33 cellular contexts compared by ENCODE assay signal in the genomic region with DNA sequence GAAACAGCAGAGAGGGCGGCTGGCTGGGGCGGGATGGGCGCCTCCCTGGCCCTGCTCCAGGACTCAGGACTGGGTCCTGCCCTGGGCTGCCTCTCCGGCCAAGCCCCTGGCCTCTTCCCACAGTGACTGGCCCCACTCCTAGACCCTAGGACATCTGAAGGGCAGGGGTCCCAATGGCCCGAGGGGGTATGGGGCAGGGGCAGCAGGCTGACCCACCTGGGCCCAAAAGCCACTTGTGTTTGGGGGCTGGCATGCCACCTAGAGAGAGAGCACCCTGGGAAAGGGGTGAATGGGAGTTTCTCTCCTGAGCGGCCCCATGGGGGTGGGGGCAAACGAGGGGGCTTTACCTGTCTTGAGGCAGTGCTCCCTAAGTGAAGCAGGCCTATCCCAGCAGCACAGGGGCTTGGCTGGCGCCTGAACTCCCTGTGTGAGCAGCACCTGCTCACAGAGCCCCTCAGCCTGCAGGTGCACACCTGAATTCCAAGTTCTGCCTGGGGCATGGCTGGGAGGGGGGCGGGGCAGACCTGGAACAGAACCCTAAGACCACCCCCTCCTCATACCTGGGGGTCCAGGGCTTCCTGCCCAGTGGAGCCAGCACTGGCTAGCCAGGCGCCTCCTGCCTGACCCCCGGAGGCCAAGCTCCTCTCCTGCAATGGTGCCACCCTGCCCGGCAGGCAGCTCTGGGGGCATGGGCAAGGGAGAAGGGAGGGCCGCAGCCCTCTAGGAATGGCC. TPM values are rescaled to one million over a fixed set of nuclear protein-coding genes. Genes with fewer than 3 reads are reported as not detected.
DNase-seq lines count a peak whose midpoint lies in the region; ATAC-seq, FAIRE-seq and TF ChIP-seq lines count a peak whose summit lies in the region.
"Had no signal": no experiment of that assay in that cellular context is flagged by ENCODE, and none has a peak within 500 bp of the region (broad histone marks: within the 10 kb centered on the region; RNA-seq: fewer than 3 reads in every experiment).

No MANE protein-coding gene starts in this region.

- TF ChIP-seq POLR2A in HepG2 (IDR thresholded peaks at IDR 0.05; ENCODE audit: insufficient read depth in 1 of 2, low read depth in 2 of 2, low read length in 2 of 2): no peak

- H3K9me2 ChIP-seq in Karpas-422 (replicated peaks; ENCODE audit: insufficient read depth, low read length): no peaks in the 10 kb centered on the region

- H2AFZ ChIP-seq in HepG2 (ENCODE audit: low read length) (no peak overlapping the region), Karpas-422 (ENCODE audit: low read length) (no peak overlapping the region)
- H2AFZ ChIP-seq: parathyroid adenoma had no signal

- no peak for ATAC-seq in HepG2
- ATAC-seq in HG02938 (IDR thresholded peaks at IDR 0.05; ENCODE audit: unreplicated experiment): no peak
- ATAC-seq: naive thymus-derived CD4-positive, alpha-beta T cell; stimulated activated effector memory CD8-positive, alpha-beta T cell treated with anti-CD3 and anti-CD28 coated beads, Interleukin-12 subunit alpha, Interleukin-12 subunit beta, amount 100 ng/mL, for 72 hours had no signal

- H3K4me1 ChIP-seq in ascending aorta: peaks cover 25 to 49% of the 10 kb centered on the region in 2 donors
- H3K4me1 ChIP-seq in HepG2 (ENCODE audit: insufficient read depth, low read length): no peaks in the 10 kb centered on the region
- H3K4me1 ChIP-seq in Karpas-422 (ENCODE audit: low read length): no peaks in the 10 kb centered on the region
- H3K4me1 ChIP-seq: parathyroid adenoma had no signal

- H3K27ac ChIP-seq in ascending aorta: peak overlapping the region; percentile 44 to 56
- H3K27ac ChIP-seq in HepG2 (ENCODE audit: extremely low read length, insufficient read depth, low read length): no peak overlapping the region
- H3K27ac ChIP-seq in temporal lobe (ENCODE audit: low read depth, low read length): peak overlapping the region; percentile 44
- H3K27ac ChIP-seq in Karpas-422 (ENCODE audit: low read length): no peak overlapping the region
- H3K27ac ChIP-seq: breast epithelium, parathyroid adenoma, WERI-Rb-1 had no signal

- H3K9ac ChIP-seq in HepG2 (ENCODE audit: insufficient read depth, low read depth, low read length): no peak overlapping the region
- no peak overlapping the region for H3K9ac ChIP-seq in Karpas-422 (ENCODE audit: low read length)
- H3K9ac ChIP-seq: parathyroid adenoma had no signal

- no peak for TF ChIP-seq RAD21 in HepG2 (CRISPR knock-in tag; IDR thresholded peaks at IDR 0.05)

- H3K27me3 ChIP-seq in ascending aorta (no peaks in the 10 kb centered on the region), HepG2 (ENCODE audit: control insufficient read depth in 1 of 2, insufficient read depth in 2 of 2, low read length in 2 of 2) (no peaks in the 10 kb centered on the region; a peak in 1 of 5 replicates), Karpas-422 (ENCODE audit: low read length) (no peaks in the 10 kb centered on the region)
- H3K27me3 ChIP-seq: breast epithelium had no signal

- 47% methylated on average over 4 of the region's 13 CpGs for WGBS in HepG2 (ENCODE audit: low lambda C conversion rate)

- H3K4me2 ChIP-seq in HepG2 (ENCODE audit: low read depth, low read length) (no peak overlapping the region), Karpas-422 (ENCODE audit: low read depth, low read length, poor library complexity, severe bottlenecking) (no peak overlapping the region)

- in situ Hi-C loops in HepG2 (cut with HindIII; ENCODE audit: extremely low pct_ligation_motif_present, low pct_unique_long_range_greater_than_20kb): no loop called here

- peak; percentile 62 for DNase-seq in activated effector memory CD4-positive, alpha-beta T cell treated with anti-CD3 and anti-CD28 coated beads, Interleukin-2, amount 50 U/mL, for 16 hours
- DNase-seq in activated effector memory CD4-positive, alpha-beta T cell treated with Interleukin-2 at 50 U/mL for 16 hours: no peak
- no peak for DNase-seq in ascending aorta (ENCODE audit: low spot score in 2 of 2)
- no peak for DNase-seq in HepG2 (ENCODE audit: low spot score)
- no peak for DNase-seq in GM19240 (ENCODE audit: insufficient read length, low spot score)
- no peak for DNase-seq in Karpas-422
- DNase-seq: activated CD4-positive, alpha-beta T cell treated with anti-CD3 and anti-CD28 coated beads, Interleukin-2, amount 50 U/mL, for 1 hour; activated naive CD4-positive, alpha-beta T cell treated with anti-CD3 and anti-CD28 coated beads, Interleukin-2, amount 50 U/mL, for 16 hours; amniotic stem cell; CD4-positive, alpha-beta memory T cell; esophagus squamous epithelium; foreskin melanocyte; hippocampal formation; naive thymus-derived CD4-positive, alpha-beta T cell; NCI-H1048; NCI-H1694; NCI-H2171; SIG-M5; stimulated activated CD4-positive, alpha-beta T cell treated with anti-CD3 and anti-CD28 coated beads, Interleukin-4, amount 100 ng/mL, for 24 hours; SW 1271; T1000 had no signal

- H4K20me1 ChIP-seq in HepG2 (ENCODE audit: insufficient read depth, low read length) (peaks cover 2% of the 10 kb centered on the region; the same call in 1 of the 2 replicates), Karpas-422 (ENCODE audit: insufficient read depth, low read depth, low read length) (no peaks in the 10 kb centered on the region; the same call in 1 of the 2 replicates)

- FAIRE-seq in HepG2 (lab: Jason Lieb, UNC): no peak
- FAIRE-seq: colon, G401.6, urothelium cell line had no signal

- POLR2A ChIA-PET in HepG2 (lab: Yijun Ruan, JAX): no interaction called here

- H3K36me3 ChIP-seq in ascending aorta: peaks cover 13 to 19% of the 10 kb centered on the region in 2 donors
- no peaks in the 10 kb centered on the region for H3K36me3 ChIP-seq in HepG2 (replicated peaks in 1 of 2; ENCODE audit: control insufficient read depth in 1 of 2, insufficient read depth in 2 of 2, low read length in 2 of 2)
- H3K36me3 ChIP-seq in Karpas-422 (ENCODE audit: insufficient read depth, low read length): no peaks in the 10 kb centered on the region
- H3K36me3 ChIP-seq: breast epithelium, esophagus squamous epithelium had no signal

- TF ChIP-seq CTCF in ascending aorta (IDR thresholded peaks at IDR 0.05): no peak
- no peak for TF ChIP-seq CTCF in HepG2 (CRISPR knock-in tag; IDR thresholded peaks at IDR 0.05)

- H3K9me3 ChIP-seq in ascending aorta: no peaks in the 10 kb centered on the region
- H3K9me3 ChIP-seq in HepG2 (ENCODE audit: low read length): no peaks in the 10 kb centered on the region
- H3K9me3 ChIP-seq in Karpas-422 (ENCODE audit: low read length): no peaks in the 10 kb centered on the region
- H3K9me3 ChIP-seq: breast epithelium, esophagus squamous epithelium had no signal

- no peak for TF ChIP-seq EP300 in HepG2 (IDR thresholded peaks at IDR 0.05; ENCODE audit: low read depth in 2 of 2, low read length in 2 of 2)
- TF ChIP-seq EP300 in HepG2 (CRISPR knock-in tag; IDR thresholded peaks at IDR 0.05; ENCODE audit: borderline replicate concordance): no peak

- H3K79me2 ChIP-seq in HepG2 (ENCODE audit: insufficient read depth, low read length) (no peaks in the 10 kb centered on the region), Karpas-422 (ENCODE audit: low read length) (no peaks in the 10 kb centered on the region)
- H3K79me2 ChIP-seq: parathyroid adenoma had no signal

- intact Hi-C loops in ascending aorta (cut with DNase I) (loop anchor here (10.0 kb wide), 1 partner anchor 710 kb away; the partner anchor contains the start of genes POLR2L and TSPAN4), HepG2 (cut with micrococcal nuclease; ENCODE audit: unreplicated experiment) (loop anchor here (2.0 kb wide), 1 partner anchor 20 kb away; no protein-coding TSS in a partner anchor)

- BruUV-seq in HepG2 (replicated peaks; lab: Mats Ljungman, UMichigan): no TSS peak

- no peak overlapping the region for H3K4me3 ChIP-seq in ascending aorta
- no peak overlapping the region for H3K4me3 ChIP-seq in HepG2 (replicated peaks in 1 of 3; ENCODE audit: insufficient read depth in 1 of 3, low read depth in 2 of 3, low read length in 3 of 3)
- H3K4me3 ChIP-seq in Karpas-422 (ENCODE audit: low read length): no peak overlapping the region
- H3K4me3 ChIP-seq: esophagus squamous epithelium had no signal

- CTCF ChIA-PET in HepG2 (lab: Yijun Ruan, JAX; ENCODE audit: low intra/inter-chr PET ratio, low total read pairs): no interaction called here

RNA-seq across cellular contexts. Expression of gene DUSP8, which starts 16.9 kb away (rescaled TPM):
- total RNA-seq in ascending aorta (27.0 TPM), HepG2 (2016; rRNA removed; fragmentation: Illumina TruSeq; extraction: Trizol) (0.95 and 1.8 TPM in 2 replicates), temporal lobe (7.6 TPM)
- total RNA-seq in HepG2 (2016; cell fraction: cytosol; rRNA removed; fragmentation: Illumina TruSeq; extraction: Trizol; ENCODE audit: low read depth): 0.30 and 0.62 TPM in 2 replicates
- 1.1 and 2.2 TPM in 2 replicates for total RNA-seq in HepG2 (2016; cell fraction: insoluble cytoplasmic fraction; rRNA removed; fragmentation: Illumina TruSeq; extraction: Trizol)
- 1.2 and 1.3 TPM in 2 replicates for total RNA-seq in HepG2 (2016; cell fraction: membrane; rRNA removed; fragmentation: Illumina TruSeq; extraction: Trizol)
- 1.1 and 1.3 TPM in 2 replicates for total RNA-seq in HepG2 (2016; cell fraction: nucleus; rRNA removed; fragmentation: Illumina TruSeq; extraction: Trizol)
- polyA plus RNA-seq in HepG2 (2011; rRNA removed): 8.0 and 15.4 TPM in 2 replicates
- 7.3 and 9.2 TPM in 2 replicates for polyA plus RNA-seq in HepG2 (2011; cell fraction: cytosol; rRNA removed)
- 11.7 and 12.2 TPM in 2 replicates for polyA plus RNA-seq in HepG2 (2011; cell fraction: nucleus; rRNA removed)
- polyA plus RNA-seq in HepG2 (2012): 13.2 and 23.6 TPM in 2 replicates
- polyA plus RNA-seq in HepG2 (2016; cell fraction: cytosol; fragmentation: Illumina TruSeq; extraction: Trizol; ENCODE audit: low read depth): 0.49 and 1.5 TPM in 2 replicates
- polyA plus RNA-seq in HepG2 (2016; cell fraction: insoluble cytoplasmic fraction; fragmentation: Illumina TruSeq; extraction: Trizol; ENCODE audit: low read depth): 3.4 and 4.9 TPM in 2 replicates
- 2.0 and 2.8 TPM in 2 replicates for polyA plus RNA-seq in HepG2 (2016; cell fraction: membrane; fragmentation: Illumina TruSeq; extraction: Trizol; ENCODE audit: low read depth)
- 5.9 and 6.8 TPM in 2 replicates for polyA plus RNA-seq in HepG2 (2016; cell fraction: nucleus; fragmentation: Illumina TruSeq; extraction: Trizol; ENCODE audit: insufficient read depth, low read depth)
- 5.4 and 14.1 TPM in 2 replicates for polyA minus RNA-seq in HepG2 (2011; rRNA and poly(A)+ RNA removed; ENCODE audit: low replicate concordance)
- polyA minus RNA-seq in HepG2 (2011; cell fraction: cytosol; rRNA and poly(A)+ RNA removed): 4.0 and 5.3 TPM in 2 replicates
- polyA minus RNA-seq in HepG2 (2011; cell fraction: nucleus; rRNA and poly(A)+ RNA removed): 0.90 and 3.0 TPM in 2 replicates
- total RNA-seq in Karpas-422 (2014; rRNA removed; shearing (Covaris generic); ENCODE audit: low replicate concordance): not detected in 2 replicates

RNA-seq across cellular contexts. Expression of gene KRTAP5-1, which starts 29.9 kb away (rescaled TPM):
- total RNA-seq in ascending aorta: not detected
- total RNA-seq in HepG2 (2016; rRNA removed; fragmentation: Illumina TruSeq; extraction: Trizol): not detected in 2 replicates
- not detected in 2 replicates for total RNA-seq in HepG2 (2016; cell fraction: cytosol; rRNA removed; fragmentation: Illumina TruSeq; extraction: Trizol; ENCODE audit: low read depth)
- total RNA-seq in HepG2 (2016; cell fraction: insoluble cytoplasmic fraction; rRNA removed; fragmentation: Illumina TruSeq; extraction: Trizol): not detected in 2 replicates
- total RNA-seq in HepG2 (2016; cell fraction: membrane; rRNA removed; fragmentation: Illumina TruSeq; extraction: Trizol): not detected in 2 replicates
- total RNA-seq in HepG2 (2016; cell fraction: nucleus; rRNA removed; fragmentation: Illumina TruSeq; extraction: Trizol): not detected in 2 replicates
- not detected in 2 replicates for polyA plus RNA-seq in HepG2 (2011; rRNA removed)
- not detected in 2 replicates for polyA plus RNA-seq in HepG2 (2011; cell fraction: cytosol; rRNA removed)
- polyA plus RNA-seq in HepG2 (2011; cell fraction: nucleus; rRNA removed): not detected in 2 replicates
- 0.25 and 0.99 TPM in 2 replicates for polyA plus RNA-seq in HepG2 (2012)
- polyA plus RNA-seq in HepG2 (2016; cell fraction: cytosol; fragmentation: Illumina TruSeq; extraction: Trizol; ENCODE audit: low read depth): not detected in 2 replicates
- not detected in 2 replicates for polyA plus RNA-seq in HepG2 (2016; cell fraction: insoluble cytoplasmic fraction; fragmentation: Illumina TruSeq; extraction: Trizol; ENCODE audit: low read depth)
- polyA plus RNA-seq in HepG2 (2016; cell fraction: membrane; fragmentation: Illumina TruSeq; extraction: Trizol; ENCODE audit: low read depth): not detected in 2 replicates
- not detected in 2 replicates for polyA plus RNA-seq in HepG2 (2016; cell fraction: nucleus; fragmentation: Illumina TruSeq; extraction: Trizol; ENCODE audit: insufficient read depth, low read depth)
- polyA minus RNA-seq in HepG2 (2011; rRNA and poly(A)+ RNA removed; ENCODE audit: low replicate concordance): not detected in 2 replicates
- polyA minus RNA-seq in HepG2 (2011; cell fraction: cytosol; rRNA and poly(A)+ RNA removed): not detected in 2 replicates
- polyA minus RNA-seq in HepG2 (2011; cell fraction: nucleus; rRNA and poly(A)+ RNA removed): not detected in 2 replicates
- not detected for total RNA-seq in temporal lobe
- total RNA-seq in Karpas-422 (2014; rRNA removed; shearing (Covaris generic); ENCODE audit: low replicate concordance): not detected in 2 replicates
- total RNA-seq: A172; breast epithelium; CD4-positive, alpha-beta memory T cell; esophagus squamous epithelium; H4; naive thymus-derived CD4-positive, alpha-beta T cell had no signal
- polyA plus RNA-seq: IgD-negative memory B cell; naive thymus-derived CD4-positive, alpha-beta T cell had no signal

RNA-seq across cellular contexts. Expression of gene KRTAP5-2, which starts 42.9 kb away (rescaled TPM):
- not detected for total RNA-seq in ascending aorta
- total RNA-seq in HepG2 (2016; rRNA removed; fragmentation: Illumina TruSeq; extraction: Trizol): not detected in 2 replicates
- not detected in 2 replicates for total RNA-seq in HepG2 (2016; cell fraction: cytosol; rRNA removed; fragmentation: Illumina TruSeq; extraction: Trizol; ENCODE audit: low read depth)
- not detected in 2 replicates for total RNA-seq in HepG2 (2016; cell fraction: insoluble cytoplasmic fraction; rRNA removed; fragmentation: Illumina TruSeq; extraction: Trizol)
- not detected in 2 replicates for total RNA-seq in HepG2 (2016; cell fraction: membrane; rRNA removed; fragmentation: Illumina TruSeq; extraction: Trizol)
- total RNA-seq in HepG2 (2016; cell fraction: nucleus; rRNA removed; fragmentation: Illumina TruSeq; extraction: Trizol): not detected in 2 replicates
- polyA plus RNA-seq in HepG2 (2011; rRNA removed): not detected in 2 replicates
- not detected in 2 replicates for polyA plus RNA-seq in HepG2 (2011; cell fraction: cytosol; rRNA removed)
- not detected in 2 replicates for polyA plus RNA-seq in HepG2 (2011; cell fraction: nucleus; rRNA removed)
- polyA plus RNA-seq in HepG2 (2012): 0.29 and 0.55 TPM in 2 replicates
- polyA plus RNA-seq in HepG2 (2016; cell fraction: cytosol; fragmentation: Illumina TruSeq; extraction: Trizol; ENCODE audit: low read depth): not detected in 2 replicates
- polyA plus RNA-seq in HepG2 (2016; cell fraction: insoluble cytoplasmic fraction; fragmentation: Illumina TruSeq; extraction: Trizol; ENCODE audit: low read depth): not detected in 2 replicates
- polyA plus RNA-seq in HepG2 (2016; cell fraction: membrane; fragmentation: Illumina TruSeq; extraction: Trizol; ENCODE audit: low read depth): not detected in 2 replicates
- polyA plus RNA-seq in HepG2 (2016; cell fraction: nucleus; fragmentation: Illumina TruSeq; extraction: Trizol; ENCODE audit: insufficient read depth, low read depth): not detected in 2 replicates
- polyA minus RNA-seq in HepG2 (2011; rRNA and poly(A)+ RNA removed; ENCODE audit: low replicate concordance): 0.21 TPM in 1 of 2 replicates, not detected in the other
- not detected in 2 replicates for polyA minus RNA-seq in HepG2 (2011; cell fraction: cytosol; rRNA and poly(A)+ RNA removed)
- polyA minus RNA-seq in HepG2 (2011; cell fraction: nucleus; rRNA and poly(A)+ RNA removed): not detected in 2 replicates
- total RNA-seq in temporal lobe: not detected
- total RNA-seq in Karpas-422 (2014; rRNA removed; shearing (Covaris generic); ENCODE audit: low replicate concordance): not detected in 2 replicates
- total RNA-seq: A172; breast epithelium; CD4-positive, alpha-beta memory T cell; esophagus squamous epithelium; H4; naive thymus-derived CD4-positive, alpha-beta T cell had no signal
- polyA plus RNA-seq: CD4-positive, alpha-beta memory T cell; IgD-negative memory B cell; naive thymus-derived CD4-positive, alpha-beta T cell had no signal

RNA-seq across cellular contexts. Expression of gene KRTAP5-3, which starts 53.1 kb away (rescaled TPM):
- total RNA-seq in ascending aorta (not detected), HepG2 (2016; rRNA removed; fragmentation: Illumina TruSeq; extraction: Trizol) (not detected in 2 replicates), temporal lobe (not detected)
- not detected in 2 replicates for total RNA-seq in HepG2 (2016; cell fraction: cytosol; rRNA removed; fragmentation: Illumina TruSeq; extraction: Trizol; ENCODE audit: low read depth)
- not detected in 2 replicates for total RNA-seq in HepG2 (2016; cell fraction: insoluble cytoplasmic fraction; rRNA removed; fragmentation: Illumina TruSeq; extraction: Trizol)
- total RNA-seq in HepG2 (2016; cell fraction: membrane; rRNA removed; fragmentation: Illumina TruSeq; extraction: Trizol): not detected in 2 replicates
- total RNA-seq in HepG2 (2016; cell fraction: nucleus; rRNA removed; fragmentation: Illumina TruSeq; extraction: Trizol): not detected in 2 replicates
- not detected in 2 replicates for polyA plus RNA-seq in HepG2 (2011; rRNA removed)
- not detected in 2 replicates for polyA plus RNA-seq in HepG2 (2011; cell fraction: cytosol; rRNA removed)
- not detected in 2 replicates for polyA plus RNA-seq in HepG2 (2011; cell fraction: nucleus; rRNA removed)
- not detected in 2 replicates for polyA plus RNA-seq in HepG2 (2012)
- not detected in 2 replicates for polyA plus RNA-seq in HepG2 (2016; cell fraction: cytosol; fragmentation: Illumina TruSeq; extraction: Trizol; ENCODE audit: low read depth)
- polyA plus RNA-seq in HepG2 (2016; cell fraction: insoluble cytoplasmic fraction; fragmentation: Illumina TruSeq; extraction: Trizol; ENCODE audit: low read depth): not detected in 2 replicates
- not detected in 2 replicates for polyA plus RNA-seq in HepG2 (2016; cell fraction: membrane; fragmentation: Illumina TruSeq; extraction: Trizol; ENCODE audit: low read depth)
- polyA plus RNA-seq in HepG2 (2016; cell fraction: nucleus; fragmentation: Illumina TruSeq; extraction: Trizol; ENCODE audit: insufficient read depth, low read depth): not detected in 2 replicates
- polyA minus RNA-seq in HepG2 (2011; rRNA and poly(A)+ RNA removed; ENCODE audit: low replicate concordance): not detected in 2 replicates
- polyA minus RNA-seq in HepG2 (2011; cell fraction: cytosol; rRNA and poly(A)+ RNA removed): not detected in 2 replicates
- polyA minus RNA-seq in HepG2 (2011; cell fraction: nucleus; rRNA and poly(A)+ RNA removed): not detected in 2 replicates
- not detected in 2 replicates for total RNA-seq in Karpas-422 (2014; rRNA removed; shearing (Covaris generic); ENCODE audit: low replicate concordance)
- total RNA-seq: A172; breast epithelium; CD4-positive, alpha-beta memory T cell; esophagus squamous epithelium; H4; naive thymus-derived CD4-positive, alpha-beta T cell had no signal
- polyA plus RNA-seq: CD4-positive, alpha-beta memory T cell; IgD-negative memory B cell; naive thymus-derived CD4-positive, alpha-beta T cell had no signal

Comparison
In these comparisons a context has a peak if more than half of its experiments do, and no peak if none do; other contexts are left out.
1. H3K27ac ChIP-seq: peak in ascending aorta (2 of 2) and temporal lobe (single experiment); none in HepG2 (single experiment) and Karpas-422 (single experiment).